37 cellular contexts compared by ENCODE assay signal in genomic region chr6:43091592-43091991, GRCh38. TPM values are rescaled to one million over a fixed set of nuclear protein-coding genes. Genes with fewer than 3 reads are reported as not detected.
DNase-seq lines count a peak whose midpoint lies in the region; ATAC-seq, FAIRE-seq and TF ChIP-seq lines count a peak whose summit lies in the region.
"Had no signal": no experiment of that assay in that cellular context is flagged by ENCODE, and none has a peak within 500 bp of the region (broad histone marks: within the 10 kb centered on the region; RNA-seq: fewer than 3 reads in every experiment).

No MANE protein-coding gene starts in this region.

- H3K4me3 ChIP-seq in RWPE2 (ENCODE audit: severe bottlenecking), result no peak overlapping the region
- H3K4me3 ChIP-seq in iPS-20b (ENCODE audit: low read length), result no peak overlapping the region
- no peak overlapping the region for H3K4me3 ChIP-seq in upper lobe of left lung
- H3K4me3 ChIP-seq: esophagus muscularis mucosa, lung, mucosa of descending colon, Peyer's patch had no signal

- no peak overlapping the region for H3T11ph ChIP-seq in H9 (ENCODE audit: low read length)

- H3K9me3 ChIP-seq in H9 (ENCODE audit: control insufficient read depth, low read depth, low read length), result no peaks in the 10 kb centered on the region
- no peaks in the 10 kb centered on the region for H3K9me3 ChIP-seq in RWPE2 (ENCODE audit: severe bottlenecking)
- H3K9me3 ChIP-seq in iPS-20b (ENCODE audit: insufficient read depth, low read depth, low read length), result no peaks in the 10 kb centered on the region
- H3K9me3 ChIP-seq in upper lobe of left lung, result no peaks in the 10 kb centered on the region
- H3K9me3 ChIP-seq: esophagus muscularis mucosa, mucosa of descending colon, Peyer's patch had no signal

- no peak overlapping the region for H2BK120ac ChIP-seq in H9 (ENCODE audit: low read depth, low read length, poor library complexity, severe bottlenecking)

- H3K56ac ChIP-seq in H9 (ENCODE audit: insufficient read length, low read depth, low read length), result no peak overlapping the region

- no peak overlapping the region for H2BK5ac ChIP-seq in H9 (ENCODE audit: insufficient read length, low read length)

- H3K27ac ChIP-seq in H9 (ENCODE audit: insufficient read length, low read depth, low read length), result no peak overlapping the region
- peak overlapping the region; percentile 62 for H3K27ac ChIP-seq in RWPE2 (ENCODE audit: poor library complexity, severe bottlenecking)
- no peak overlapping the region for H3K27ac ChIP-seq in iPS-20b (ENCODE audit: low read length)
- H3K27ac ChIP-seq in upper lobe of left lung, result peak overlapping the region in 3 of 4 donors; percentile 74 to 85 (median 77)
- H3K27ac ChIP-seq: esophagus muscularis mucosa, HL-60, Peyer's patch had no signal

- peaks cover 3% of the 10 kb centered on the region for H3K23me2 ChIP-seq in H9 (ENCODE audit: insufficient read length, low read depth, low read length, poor library complexity, severe bottlenecking)

- H3K36me3 ChIP-seq in RWPE2 (ENCODE audit: low read depth), result no peaks in the 10 kb centered on the region
- no peaks in the 10 kb centered on the region for H3K36me3 ChIP-seq in iPS-20b (ENCODE audit: insufficient read depth, low read depth, low read length)
- no peaks in the 10 kb centered on the region for H3K36me3 ChIP-seq in upper lobe of left lung
- H3K36me3 ChIP-seq: esophagus muscularis mucosa, Peyer's patch had no signal

- no peak for FAIRE-seq in urothelium cell line (lab: Jason Lieb, UNC)
- FAIRE-seq: GM12891 had no signal

- H2AK5ac ChIP-seq in H9 (ENCODE audit: insufficient read length, low read length), result no peak overlapping the region

- no peaks in the 10 kb centered on the region for H4K20me1 ChIP-seq in H9 (ENCODE audit: control insufficient read depth, insufficient read depth, insufficient read length)

- H3K23ac ChIP-seq in H9 (ENCODE audit: insufficient read length, low read depth, low read length), result no peak overlapping the region

- no peak overlapping the region for H3K4ac ChIP-seq in H9 (ENCODE audit: low read depth, low read length)

- H3K4me1 ChIP-seq in H9 (ENCODE audit: insufficient read depth, low read length), result peaks cover 26% of the 10 kb centered on the region
- peaks cover 52% of the 10 kb centered on the region for H3K4me1 ChIP-seq in RWPE2 (ENCODE audit: insufficient read depth, poor library complexity, severe bottlenecking)
- peaks cover 49% of the 10 kb centered on the region for H3K4me1 ChIP-seq in iPS-20b (ENCODE audit: insufficient read depth, low read length)
- H3K4me1 ChIP-seq in upper lobe of left lung, result peaks cover 20 to 74% (median 38%) of the 10 kb centered on the region in 4 donors

- H3K36me3 Mint-ChIP-seq in H9 (ENCODE audit: insufficient read depth in 1 of 3, low read depth in 3 of 3) (peaks cover 0 to 2% (median 0%) of the 10 kb centered on the region in 3 experiments; a peak in 1 of 7 replicates), nephron progenitor cell (ENCODE audit: low read depth) (no peaks in the 10 kb centered on the region)
- H3K36me3 Mint-ChIP-seq in activated CD8-positive, alpha-beta memory T cell treated with anti-CD3 and anti-CD28 coated beads, Interleukin-2, amount 10 ng/mL, durations not matched to agents 7 days and 5 days, result no peaks in the 10 kb centered on the region
- H3K36me3 Mint-ChIP-seq: activated naive CD8-positive, alpha-beta T cell treated with anti-CD3 and anti-CD28 coated beads, Interleukin-2, amount 10 ng/mL, durations not matched to agents 7 days and 5 days; natural killer cell; stimulated activated memory B cell treated with anti-CD40 and anti-IgM and Interleukin-4, amounts not matched to agents 10 μg/mL and 1 μg/mL and 100 μg/mL, for 72 hours had no signal

- H3K27me3 ChIP-seq in H9 (ENCODE audit: insufficient read depth, low read length), result no peaks in the 10 kb centered on the region
- H3K27me3 ChIP-seq in RWPE2 (ENCODE audit: insufficient read depth, poor library complexity, severe bottlenecking), result no peaks in the 10 kb centered on the region
- H3K27me3 ChIP-seq in iPS-20b (ENCODE audit: insufficient read depth, low read length), result no peaks in the 10 kb centered on the region
- no peaks in the 10 kb centered on the region for H3K27me3 ChIP-seq in upper lobe of left lung
- H3K27me3 ChIP-seq: esophagus muscularis mucosa, Peyer's patch had no signal

- H3K27me3 Mint-ChIP-seq in H9 (ENCODE audit: low read depth) (no peaks in the 10 kb centered on the region), nephron progenitor cell (ENCODE audit: low read depth, poor library complexity) (no peaks in the 10 kb centered on the region)
- no peaks in the 10 kb centered on the region for H3K27me3 Mint-ChIP-seq in activated CD8-positive, alpha-beta memory T cell treated with anti-CD3 and anti-CD28 coated beads, Interleukin-2, amount 10 ng/mL, durations not matched to agents 7 days and 5 days
- H3K27me3 Mint-ChIP-seq: activated T-cell treated with anti-CD3 and anti-CD28 coated beads, Interleukin-2, amount 50 U/mL, for 24 hours; B cell; central memory CD8-positive, alpha-beta T cell; type B pancreatic cell had no signal

- no peak overlapping the region for H2BK20ac ChIP-seq in H9 (ENCODE audit: low read depth, low read length, poor library complexity, severe bottlenecking)

- H3K18ac ChIP-seq in H9 (ENCODE audit: insufficient read length, low read depth, low read length), result no peak overlapping the region

- H4K91ac ChIP-seq in H9 (ENCODE audit: insufficient read length, low read depth, low read length), result no peak overlapping the region

- peaks cover 73 to 80% of the 10 kb centered on the region in 2 experiments for H3K4me1 Mint-ChIP-seq in H9
- peaks cover 16% of the 10 kb centered on the region for H3K4me1 Mint-ChIP-seq in activated CD8-positive, alpha-beta memory T cell treated with anti-CD3 and anti-CD28 coated beads, Interleukin-2, amount 10 ng/mL, durations not matched to agents 7 days and 5 days
- H3K4me1 Mint-ChIP-seq in nephron progenitor cell, result peaks cover 88% of the 10 kb centered on the region

- no peak overlapping the region for H3K14ac ChIP-seq in H9 (ENCODE audit: insufficient read depth, low read length)

- H3K4me2 ChIP-seq in H9 (ENCODE audit: insufficient read depth, insufficient read length, low read length), result no peak overlapping the region

- CTCF ChIA-PET in activated CD8-positive, alpha-beta memory T cell treated with anti-CD3 and anti-CD28 coated beads, Interleukin-2, amount 10 ng/mL, durations not matched to agents 7 days and 5 days (lab: Charles Lee), result no interaction called here

- ATAC-seq in RWPE2 (ENCODE audit: low read depth), result no peak
- ATAC-seq in upper lobe of left lung (ENCODE audit: low FRiP score in 2 of 2), result no peak
- ATAC-seq in activated CD8-positive, alpha-beta memory T cell treated with anti-CD3 and anti-CD28 coated beads, Interleukin-2, amount 10 ng/mL, durations not matched to agents 7 days and 5 days, result no peak
- ATAC-seq: mucosa of descending colon; natural killer cell; stimulated activated memory B cell treated with anti-CD40 and anti-IgM and Interleukin-4, amounts not matched to agents 10 μg/mL and 1 μg/mL and 100 μg/mL, for 72 hours had no signal

- no CpG with 5 or more reads among the region's 6 CpGs for WGBS in H9 (ENCODE audit: extremely low coverage, insufficient read length, low lambda C conversion rate)
- WGBS in upper lobe of left lung, 2 donors, result 87 to 90% methylated on average over 6 of the region's 6 CpGs

- no peak overlapping the region for H2BK12ac ChIP-seq in H9 (ENCODE audit: insufficient read length, low read depth, low read length)

- H3K9me3 Mint-ChIP-seq in H9, result no peaks in the 10 kb centered on the region
- H3K9me3 Mint-ChIP-seq in activated CD8-positive, alpha-beta memory T cell treated with anti-CD3 and anti-CD28 coated beads, Interleukin-2, amount 10 ng/mL, durations not matched to agents 7 days and 5 days (ENCODE audit: low read depth), result no peaks in the 10 kb centered on the region
- no peaks in the 10 kb centered on the region for H3K9me3 Mint-ChIP-seq in nephron progenitor cell
- H3K9me3 Mint-ChIP-seq: activated naive CD8-positive, alpha-beta T cell treated with anti-CD3 and anti-CD28 coated beads, Interleukin-2, amount 10 ng/mL, durations not matched to agents 7 days and 5 days; activated T-cell treated with anti-CD3 and anti-CD28 coated beads, Interleukin-2, amount 50 U/mL, for 24 hours; central memory CD8-positive, alpha-beta T cell; endodermal cell; natural killer cell; stimulated activated memory B cell treated with anti-CD40 and anti-IgM and Interleukin-4, amounts not matched to agents 10 μg/mL and 1 μg/mL and 100 μg/mL, for 72 hours; type B pancreatic cell had no signal

- peaks cover 22% of the 10 kb centered on the region; the same call in 1 of the 2 replicates for H3K79me2 ChIP-seq in H9 (ENCODE audit: insufficient read depth, low read length)

- H3K79me1 ChIP-seq in H9 (ENCODE audit: insufficient read depth, low read depth, low read length, poor library complexity, severe bottlenecking), result no peaks in the 10 kb centered on the region

- no peak for TF ChIP-seq POLR2A in upper lobe of left lung (IDR thresholded peaks at IDR 0.05)

- H3K4me3 Mint-ChIP-seq in H9, result no peak overlapping the region
- no peak overlapping the region for H3K4me3 Mint-ChIP-seq in activated CD8-positive, alpha-beta memory T cell treated with anti-CD3 and anti-CD28 coated beads, Interleukin-2, amount 10 ng/mL, durations not matched to agents 7 days and 5 days
- H3K4me3 Mint-ChIP-seq in nephron progenitor cell, result no peak overlapping the region
- H3K4me3 Mint-ChIP-seq: activated naive CD8-positive, alpha-beta T cell treated with anti-CD3 and anti-CD28 coated beads, Interleukin-2, amount 10 ng/mL, durations not matched to agents 7 days and 5 days; activated T-cell treated with anti-CD3 and anti-CD28 coated beads, Interleukin-2, amount 50 U/mL, for 24 hours; B cell; central memory CD8-positive, alpha-beta T cell; endodermal cell; natural killer cell; stimulated activated memory B cell treated with anti-CD40 and anti-IgM and Interleukin-4, amounts not matched to agents 10 μg/mL and 1 μg/mL and 100 μg/mL, for 72 hours; type B pancreatic cell had no signal

- TF ChIP-seq EP300 in upper lobe of left lung (IDR thresholded peaks at IDR 0.05), result no peak

- DNase-seq in H9 (no peak), RWPE2 (ENCODE audit: low spot score) (no peak), upper lobe of left lung (no peak), urothelium cell line (ENCODE audit: low spot score) (no peak), nephron progenitor cell (no peak)
- DNase-seq in activated CD8-positive, alpha-beta memory T cell treated with anti-CD3 and anti-CD28 coated beads, Interleukin-2, amount 10 ng/mL, durations not matched to agents 7 days and 5 days, result no peak
- DNase-seq: ACHN; activated CD4-positive, alpha-beta T cell treated with anti-CD3 and anti-CD28 coated beads, Interleukin-2, amount 50 U/mL, for 1 hour; activated CD4-positive, CD25-positive, alpha-beta regulatory T cell; activated gamma-delta T cell; activated naive CD8-positive, alpha-beta T cell treated with anti-CD3 and anti-CD28 coated beads, Interleukin-2, amount 10 ng/mL, durations not matched to agents 7 days and 5 days; activated T-cell treated with anti-CD3 and anti-CD28 coated beads, Interleukin-2, amount 50 U/mL, for 24 hours; dermis blood vessel endothelial cell; endodermal cell; foreskin fibroblast; H7; head of caudate nucleus; mucosa of descending colon; natural killer cell; NCI-H1436 treated with DMSO at 0.1 percent for 48 hours; NCI-H2081 treated with DMSO at 0.1 percent for 48 hours; NCI-H2227 treated with DMSO at 0.1 percent for 48 hours; NCI-H526; NK-92 treated with Interleukin-12 subunit alpha and Interleukin-12 subunit beta, amount 100 ng/mL, for 24 hours; Peyer's patch; SIG-M5; SW 1271; T1000 had no signal

- no peak overlapping the region for H4K5ac ChIP-seq in H9 (ENCODE audit: insufficient read length, low read depth, low read length)

- H3K27ac Mint-ChIP-seq in H9 (peak overlapping the region in 2 of 3 experiments; percentile 87 to 99; a peak in 3 of 7 replicates), nephron progenitor cell (no peak overlapping the region)
- H3K27ac Mint-ChIP-seq in activated CD8-positive, alpha-beta memory T cell treated with anti-CD3 and anti-CD28 coated beads, Interleukin-2, amount 10 ng/mL, durations not matched to agents 7 days and 5 days, result no peak overlapping the region
- H3K27ac Mint-ChIP-seq: activated naive CD8-positive, alpha-beta T cell treated with anti-CD3 and anti-CD28 coated beads, Interleukin-2, amount 10 ng/mL, durations not matched to agents 7 days and 5 days; activated T-cell treated with anti-CD3 and anti-CD28 coated beads, Interleukin-2, amount 50 U/mL, for 24 hours; B cell; natural killer cell; stimulated activated memory B cell treated with anti-CD40 and anti-IgM and Interleukin-4, amounts not matched to agents 10 μg/mL and 1 μg/mL and 100 μg/mL, for 72 hours; type B pancreatic cell had no signal

- no peak for TF ChIP-seq CTCF in H9 (conservative IDR thresholded peaks at IDR 0.05)
- TF ChIP-seq CTCF in RWPE2 (IDR thresholded peaks at IDR 0.05; ENCODE audit: poor library complexity, severe bottlenecking), result no peak
- TF ChIP-seq CTCF in upper lobe of left lung (IDR thresholded peaks at IDR 0.05), result no peak
- no peak for TF ChIP-seq CTCF in nephron progenitor cell (IDR thresholded peaks at IDR 0.05)

- no peak overlapping the region for H2AFZ ChIP-seq in H9 (ENCODE audit: low read length)

- no peak overlapping the region for H4K8ac ChIP-seq in H9 (replicated peaks; ENCODE audit: insufficient read length, low read depth, low read length)

- H3K9ac ChIP-seq in H9 (ENCODE audit: extremely low read depth, insufficient read length, low read length) (no peak overlapping the region), iPS-20b (ENCODE audit: low read depth, low read length) (peak overlapping the region; percentile 73; the same call in 1 of the 2 replicates)

- H2BK15ac ChIP-seq in H9 (ENCODE audit: low read depth, low read length), result no peak overlapping the region

RNA-seq across cellular contexts. Expression of gene PTK7, which starts 15.5 kb away (rescaled TPM):
- total RNA-seq in H9 (2021) (126 and 128 TPM in 2 replicates), upper lobe of left lung (100 to 1,000 TPM in 2 of 6 donors, 10 to 100 TPM in 4; 68.6 to 180 (median 89.4) TPM)
- total RNA-seq in activated CD8-positive, alpha-beta memory T cell treated with anti-CD3 and anti-CD28 coated beads, Interleukin-2, amount 10 ng/mL, durations not matched to agents 7 days and 5 days, result under 1 TPM; 0.33 to 0.85 TPM
- total RNA-seq: B cell had no signal

RNA-seq across cellular contexts. Expression of gene KLC4, which starts 32.2 kb away (rescaled TPM):
- total RNA-seq in H9 (2021), result 29.7 TPM in 2 replicates
- total RNA-seq in upper lobe of left lung, result 100 to 1,000 TPM in 1 of 6 donors, 10 to 100 TPM in 5; 31.2 to 155 (median 37.7) TPM
- 10 to 100 TPM; 15.1 to 16.4 TPM for total RNA-seq in activated CD8-positive, alpha-beta memory T cell treated with anti-CD3 and anti-CD28 coated beads, Interleukin-2, amount 10 ng/mL, durations not matched to agents 7 days and 5 days

RNA-seq across cellular contexts. Expression of gene MRPL2, which starts 32.4 kb away (rescaled TPM):
- total RNA-seq in H9 (2021), result 71.9 and 74.4 TPM in 2 replicates
- 10 to 100 TPM; 17.2 to 58.2 (median 30.7) TPM for total RNA-seq in upper lobe of left lung
- total RNA-seq in activated CD8-positive, alpha-beta memory T cell treated with anti-CD3 and anti-CD28 coated beads, Interleukin-2, amount 10 ng/mL, durations not matched to agents 7 days and 5 days, result 10 to 100 TPM; 64.2 to 71.0 TPM

RNA-seq across cellular contexts. Expression of gene CUL7, which starts 37.9 kb away (rescaled TPM):
- 23.5 and 24.5 TPM in 2 replicates for total RNA-seq in H9 (2021)
- 10 to 100 TPM; 16.0 to 35.6 (median 20.4) TPM for total RNA-seq in upper lobe of left lung
- total RNA-seq in activated CD8-positive, alpha-beta memory T cell treated with anti-CD3 and anti-CD28 coated beads, Interleukin-2, amount 10 ng/mL, durations not matched to agents 7 days and 5 days, result 10 to 100 TPM; 10.4 to 12.0 TPM

Comparison
In these comparisons a context has a peak if more than half of its experiments do, and no peak if none do; other contexts are left out.
1. H3K27ac ChIP-seq: peak in RWPE2 (single experiment) and upper lobe of left lung (3 of 4); none in H9 (single experiment) and iPS-20b (single experiment).
2. H3K27ac Mint-ChIP-seq: peak in H9 (2 of 3); none in activated CD8-positive, alpha-beta memory T cell treated with anti-CD3 and anti-CD28 coated beads, Interleukin-2, amount 10 ng/mL, durations not matched to agents 7 days and 5 days (single experiment) and nephron progenitor cell (single experiment).
3. RNA of gene PTK7, which starts 15.5 kb away (total RNA-seq): 126 to 128 TPM in H9 and 68.6 to 180 TPM in upper lobe of left lung; 0.33 to 0.85 TPM in activated CD8-positive, alpha-beta memory T cell treated with anti-CD3 and anti-CD28 coated beads, Interleukin-2, amount 10 ng/mL, durations not matched to agents 7 days and 5 days; every median in the first group is over 10 times any median in the second.